26 cellular contexts compared by ENCODE assay signal in the genomic region with DNA sequence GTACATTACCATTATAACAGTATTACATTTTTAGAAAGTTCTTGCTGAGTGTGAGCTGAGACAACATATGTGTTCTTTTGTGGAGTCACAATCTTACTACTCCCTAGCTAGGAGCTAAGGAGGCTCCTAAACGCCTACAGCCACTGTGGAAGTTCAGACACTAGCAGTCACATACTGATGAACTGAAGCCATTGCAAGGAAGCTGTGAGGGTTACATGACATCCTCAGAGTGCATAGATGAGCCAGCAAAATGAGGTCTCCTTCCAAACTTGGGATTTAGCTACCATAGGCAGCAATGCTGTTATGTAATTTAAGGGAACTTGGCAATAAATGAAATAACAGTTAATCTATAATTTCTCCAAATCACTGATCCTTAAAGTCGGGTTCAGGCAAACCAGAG.
"Had no signal": no experiment of that assay in that cellular context is flagged by ENCODE, and none has a peak within 500 bp of the region (broad histone marks: within the 10 kb centered on the region; RNA-seq: fewer than 3 reads in every experiment).

No MANE protein-coding gene starts in this region.

- H3K79me2 ChIP-seq: parathyroid adenoma had no signal

- H3K4me1 ChIP-seq: adrenal gland, parathyroid adenoma, psoas muscle, spleen, transverse colon had no signal

- H3K36me3 ChIP-seq: adrenal gland, spleen, transverse colon had no signal

- ATAC-seq: left colon; naive thymus-derived CD4-positive, alpha-beta T cell; psoas muscle had no signal

- H3K9ac ChIP-seq: parathyroid adenoma had no signal

- H2AFZ ChIP-seq: parathyroid adenoma had no signal

- H3K27ac ChIP-seq: adrenal gland, coronary artery, dorsolateral prefrontal cortex, parathyroid adenoma, psoas muscle, spleen, transverse colon had no signal

- H3K27me3 ChIP-seq: adrenal gland, dorsolateral prefrontal cortex, spleen, transverse colon had no signal

- DNase-seq: activated CD4-positive, alpha-beta memory T cell treated with anti-CD3 and anti-CD28 coated beads for 36 hours; activated CD4-positive, alpha-beta T cell treated with anti-CD3 and anti-CD28 coated beads, Interleukin-2, amount 10 ng/mL, durations not matched to agents 24 days and 14 days; activated CD4-positive, CD25-positive, alpha-beta regulatory T cell treated with anti-CD3 and anti-CD28 coated beads, Interleukin-2, amount 50 U/mL, for 72 hours; activated CD8-positive, alpha-beta memory T cell treated with anti-CD3 and anti-CD28 coated beads, Interleukin-2, amount 50 U/mL, for 4 hours; activated effector memory CD4-positive, alpha-beta T cell treated with anti-CD3 and anti-CD28 coated beads, Interleukin-2, amount 50 U/mL, for 16 hours; activated naive CD4-positive, alpha-beta T cell treated with anti-CD3 and anti-CD28 coated beads for 36 hours; activated naive CD8-positive, alpha-beta T cell treated with anti-CD3 and anti-CD28 coated beads for 36 hours; activated T-cell treated with anti-CD3 and anti-CD28 coated beads, Interleukin-2, amount 50 U/mL, for 1 hour; adrenal gland; aorta; dorsolateral prefrontal cortex; effector memory CD4-positive, alpha-beta T cell; erythroblast; head of caudate nucleus; hippocampal formation; immature natural killer cell; kidney; left colon; naive thymus-derived CD4-positive, alpha-beta T cell; nucleus accumbens; psoas muscle; spleen; stimulated activated naive CD4-positive, alpha-beta T cell treated with Interleukin-2 at 50 U/mL for 16 hours; transverse colon had no signal

- H3K4me3 ChIP-seq: adrenal gland, coronary artery, dorsolateral prefrontal cortex, psoas muscle, spleen, transverse colon had no signal

- H3K9me3 ChIP-seq: adrenal gland, psoas muscle, spleen, transverse colon had no signal
